ENCODE assay signal across 8 cellular contexts in genomic region chr19:38852231-38853044, GRCh38. TPM values are rescaled to one million over a fixed set of nuclear protein-coding genes. Genes with fewer than 3 reads are reported as not detected.
A peak's percentile ranks its signal among the peaks of the same experiment; 100 is the strongest.
DNase-seq lines count a peak whose midpoint lies in the region; ATAC-seq and TF ChIP-seq lines count a peak whose summit lies in the region.

No MANE protein-coding gene starts in this region.

- H3K79me2 ChIP-seq in ACC112 (ENCODE audit: control insufficient read depth, insufficient read depth, low read length, unreplicated experiment): peaks cover 16% of the 10 kb centered on the region

- H3K4me3 Mint-ChIP-seq in activated naive CD8-positive, alpha-beta T cell treated with anti-CD3 and anti-CD28 coated beads for 36 hours: peak overlapping the region; percentile 96

- H3K27ac Mint-ChIP-seq in activated naive CD8-positive, alpha-beta T cell treated with anti-CD3 and anti-CD28 coated beads for 36 hours: peak overlapping the region; percentile 98

- TF ChIP-seq CTCF in ovary (IDR thresholded peaks at IDR 0.05): no peak

- H3K27me3 ChIP-seq in ACC112 (ENCODE audit: insufficient read depth, low read length): no peaks in the 10 kb centered on the region
- H3K27me3 ChIP-seq in H7 (ENCODE audit: control insufficient read depth, insufficient read depth, low read length): no peaks in the 10 kb centered on the region
- no peaks in the 10 kb centered on the region for H3K27me3 ChIP-seq in ovary

- H3K4me3 ChIP-seq in ACC112 (ENCODE audit: low read depth, low read length) (peak overlapping the region; percentile 89), H7 (ENCODE audit: insufficient read depth, low read depth, low read length) (peak overlapping the region; percentile 71), ovary (peak overlapping the region; percentile 67)

- peaks cover 9% of the 10 kb centered on the region for H3K4me1 ChIP-seq in ACC112 (ENCODE audit: control insufficient read depth, insufficient read depth, low read length, unreplicated experiment)
- H3K4me1 ChIP-seq in ovary (ENCODE audit: insufficient read depth): peaks cover 12% of the 10 kb centered on the region

- TF ChIP-seq EP300 in ovary (IDR thresholded peaks at IDR 0.05): no peak

- H3K27ac ChIP-seq in ACC112 (ENCODE audit: low read depth, low read length): peak overlapping the region; percentile 91
- peak overlapping the region; percentile 89 to 98 for H3K27ac ChIP-seq in ovary

- peaks cover 31% of the 10 kb centered on the region for H3K36me3 Mint-ChIP-seq in activated naive CD8-positive, alpha-beta T cell treated with anti-CD3 and anti-CD28 coated beads for 36 hours

- peak overlapping the region; percentile 13 for H2AFZ ChIP-seq in ACC112 (ENCODE audit: low read length, unreplicated experiment)

- H3K9me3 Mint-ChIP-seq in activated naive CD8-positive, alpha-beta T cell treated with anti-CD3 and anti-CD28 coated beads for 36 hours: peaks cover 6% of the 10 kb centered on the region

- H3K4me1 Mint-ChIP-seq in activated naive CD8-positive, alpha-beta T cell treated with anti-CD3 and anti-CD28 coated beads for 36 hours: peaks cover 45% of the 10 kb centered on the region

- no peaks in the 10 kb centered on the region for H3K9me3 ChIP-seq in ovary

- H3K36me3 ChIP-seq in ACC112 (ENCODE audit: insufficient read depth, low read length) (peaks cover 4% of the 10 kb centered on the region; the same call in 1 of the 2 replicates), H7 (replicated peaks; ENCODE audit: control insufficient read depth, insufficient read depth, low read length) (peaks cover 6% of the 10 kb centered on the region), ovary (no peaks in the 10 kb centered on the region)

- H3K27me3 Mint-ChIP-seq in activated naive CD8-positive, alpha-beta T cell treated with anti-CD3 and anti-CD28 coated beads for 36 hours: peaks cover 5% of the 10 kb centered on the region

- ATAC-seq in Right ventricle myocardium inferior: no peak
- no peak for ATAC-seq in HG02798 (IDR thresholded peaks at IDR 0.05; ENCODE audit: poor library complexity, unreplicated experiment)

- in situ Hi-C loops in SK-MEL-5 (cut with HindIII; ENCODE audit: low pct_unique_long_range_greater_than_20kb, low sequenced_read_pairs): no loop called here

- no peak for TF ChIP-seq POLR2A in ovary (IDR thresholded peaks at IDR 0.05)

- peak; percentile 37 for DNase-seq in H7
- peak; percentile 58 for DNase-seq in SK-MEL-5 (ENCODE audit: low read depth, low spot score)
- peak; percentile 70 for DNase-seq in activated naive CD8-positive, alpha-beta T cell treated with anti-CD3 and anti-CD28 coated beads for 36 hours
- peak; percentile 81 for DNase-seq in Right ventricle myocardium inferior (ENCODE audit: missing footprints)
- peak; percentile 72 to 83 (median 82) for DNase-seq in ovary
- no peak for DNase-seq in cortex of kidney (lab: John Stamatoyannopoulos, UW)

- intact Hi-C loops in Right ventricle myocardium inferior (cut with DNase I) (loop anchor here (5.0 to 10.0 kb wide), 2 partner anchors 205 to 1432 kb away; partner anchors contain the start of genes ACTN4 and AKT2), ovary (cut with DNase I) (loop anchor here in 2 of 4 donors (5.0 kb wide), 2 partner anchors 205 to 215 kb away; partner anchors contain the start of gene ACTN4 (in 1 of the 2))

- WGBS in ovary, 3 donors: 0 to 1% (median 0%) methylated on average over 36 to 52 of the region's 52 CpGs

RNA-seq across cellular contexts. Expression of gene HNRNPL, which starts 2.7 kb away (rescaled TPM):
- 454 and 591 TPM in 2 replicates for total RNA-seq in H7 (2014; rRNA removed; shearing (Covaris generic))
- 225 and 255 TPM in 2 replicates for total RNA-seq in SK-MEL-5 (2014; rRNA removed; shearing (Covaris generic))
- 267 and 302 TPM in 2 replicates for polyA plus RNA-seq in SK-MEL-5 (2015; cell fraction: cytosol; rRNA removed)
- 279 and 303 TPM in 2 replicates for polyA plus RNA-seq in SK-MEL-5 (2015; cell fraction: nucleus; rRNA removed)
- 100 to 1,000 TPM; 723 to 728 TPM for total RNA-seq in activated naive CD8-positive, alpha-beta T cell treated with anti-CD3 and anti-CD28 coated beads for 36 hours
- total RNA-seq in Right ventricle myocardium inferior (184 TPM), ovary (100 to 1,000 TPM; 110 to 282 (median 230) TPM)
- 100 to 1,000 TPM; 152 to 284 TPM for polyA plus RNA-seq in ovary

RNA-seq across cellular contexts. Expression of gene ECH1, which starts 20.8 kb away (rescaled TPM):
- 97.6 and 109 TPM in 2 replicates for total RNA-seq in H7 (2014; rRNA removed; shearing (Covaris generic))
- 36.2 and 46.3 TPM in 2 replicates for total RNA-seq in SK-MEL-5 (2014; rRNA removed; shearing (Covaris generic))
- 113 and 115 TPM in 2 replicates for polyA plus RNA-seq in SK-MEL-5 (2015; cell fraction: cytosol; rRNA removed)
- 38.7 and 54.8 TPM in 2 replicates for polyA plus RNA-seq in SK-MEL-5 (2015; cell fraction: nucleus; rRNA removed)
- 100 to 1,000 TPM; 103 to 107 TPM for total RNA-seq in activated naive CD8-positive, alpha-beta T cell treated with anti-CD3 and anti-CD28 coated beads for 36 hours
- total RNA-seq in Right ventricle myocardium inferior: 1,308 TPM
- 100 to 1,000 TPM in 5 of 7 donors, 10 to 100 TPM in 2; 67.6 to 146 (median 113) TPM for total RNA-seq in ovary
- 100 to 1,000 TPM; 202 to 243 TPM for polyA plus RNA-seq in ovary

RNA-seq across cellular contexts. Expression of gene RINL, which starts 25.6 kb away (rescaled TPM):
- 34.0 and 40.5 TPM in 2 replicates for total RNA-seq in H7 (2014; rRNA removed; shearing (Covaris generic))
- 0.87 and 1.2 TPM in 2 replicates for total RNA-seq in SK-MEL-5 (2014; rRNA removed; shearing (Covaris generic))
- polyA plus RNA-seq in SK-MEL-5 (2015; cell fraction: cytosol; rRNA removed): 0.73 and 2.9 TPM in 2 replicates
- 0.44 TPM in 1 of 2 replicates, not detected in the other for polyA plus RNA-seq in SK-MEL-5 (2015; cell fraction: nucleus; rRNA removed)
- total RNA-seq in activated naive CD8-positive, alpha-beta T cell treated with anti-CD3 and anti-CD28 coated beads for 36 hours: 10 to 100 TPM; 74.0 to 75.0 TPM
- total RNA-seq in Right ventricle myocardium inferior: 4.1 TPM
- total RNA-seq in ovary: 1 to 10 TPM; 1.1 to 4.7 (median 2.6) TPM
- polyA plus RNA-seq in ovary: 1 to 10 TPM; 2.3 to 3.4 TPM

RNA-seq across cellular contexts. Expression of gene LGALS4, which starts 39.7 kb away (rescaled TPM):
- total RNA-seq in H7 (2014; rRNA removed; shearing (Covaris generic)): not detected in 2 replicates
- not detected in 2 replicates for total RNA-seq in SK-MEL-5 (2014; rRNA removed; shearing (Covaris generic))
- polyA plus RNA-seq in SK-MEL-5 (2015; cell fraction: cytosol; rRNA removed): not detected in 2 replicates
- polyA plus RNA-seq in SK-MEL-5 (2015; cell fraction: nucleus; rRNA removed): 1.4 and 4.1 TPM in 2 replicates
- total RNA-seq in activated naive CD8-positive, alpha-beta T cell treated with anti-CD3 and anti-CD28 coated beads for 36 hours: under 1 TPM; 0.33 to 0.56 TPM
- total RNA-seq in Right ventricle myocardium inferior (0.76 TPM), ovary (1 to 10 TPM in 4 of 7 donors, under 1 TPM in 3; 0.57 to 7.4 (median 2.2) TPM)
- polyA plus RNA-seq in ovary: 1 to 10 TPM in 1 of 2 donors, under 1 TPM in 1; 0.80 to 1.4 TPM

RNA-seq across cellular contexts. Expression of gene SIRT2, which starts 47.0 kb away (rescaled TPM):
- total RNA-seq in H7 (2014; rRNA removed; shearing (Covaris generic)): 11.6 and 11.8 TPM in 2 replicates
- total RNA-seq in SK-MEL-5 (2014; rRNA removed; shearing (Covaris generic)): 37.9 and 39.5 TPM in 2 replicates
- 27.6 and 28.5 TPM in 2 replicates for polyA plus RNA-seq in SK-MEL-5 (2015; cell fraction: cytosol; rRNA removed)
- polyA plus RNA-seq in SK-MEL-5 (2015; cell fraction: nucleus; rRNA removed): 43.2 and 70.3 TPM in 2 replicates
- 10 to 100 TPM; 19.4 to 21.2 TPM for total RNA-seq in activated naive CD8-positive, alpha-beta T cell treated with anti-CD3 and anti-CD28 coated beads for 36 hours
- total RNA-seq in Right ventricle myocardium inferior (99.8 TPM), ovary (10 to 100 TPM; 51.7 to 64.9 (median 55.7) TPM)
- polyA plus RNA-seq in ovary: 10 to 100 TPM; 46.1 to 60.0 TPM
